16 cellular contexts compared by ENCODE assay signal in genomic region chr10:131998845-131999681, GRCh38. TPM values are rescaled to one million over a fixed set of nuclear protein-coding genes. Genes with fewer than 3 reads are reported as not detected.
DNase-seq lines count a peak whose midpoint lies in the region; ATAC-seq and TF ChIP-seq lines count a peak whose summit lies in the region.
"Had no signal": no experiment of that assay in that cellular context is flagged by ENCODE, and none has a peak within 500 bp of the region (broad histone marks: within the 10 kb centered on the region; RNA-seq: fewer than 3 reads in every experiment).

No MANE protein-coding gene starts in this region.

- peak overlapping the region; percentile 30 for H4K8ac ChIP-seq in trophoblast cell (ENCODE audit: low read depth, low read length)

- H3K79me1 ChIP-seq in trophoblast cell (ENCODE audit: low read length): peaks cover 21% of the 10 kb centered on the region

- WGBS in esophagus, 2 donors: 90 to 93% methylated on average over 17 to 18 of the region's 18 CpGs
- WGBS in trophoblast cell (ENCODE audit: extremely low coverage, insufficient coverage, insufficient read length): no CpG with 5 or more reads among the region's 18 CpGs

- H3K9ac ChIP-seq in NT2/D1 (ENCODE audit: insufficient read length, low read depth) (peak overlapping the region; percentile 18), trophoblast cell (ENCODE audit: low read length) (no peak overlapping the region)

- H3K4ac ChIP-seq in trophoblast cell (ENCODE audit: low read depth, low read length): peak overlapping the region; percentile 43

- peak overlapping the region; percentile 77 for H2BK120ac ChIP-seq in trophoblast cell (ENCODE audit: insufficient read depth, low read length, poor library complexity)

- H2BK12ac ChIP-seq in trophoblast cell (ENCODE audit: low read length): peak overlapping the region; percentile 72

- ATAC-seq in left lobe of liver: no peak
- ATAC-seq: activated CD8-positive, alpha-beta T cell treated with anti-CD3 and anti-CD28 coated beads, Interleukin-2, amount 10 ng/mL, durations not matched to agents 7 days and 5 days; natural killer cell treated with Interleukin-12 subunit alpha and Interleukin-12 subunit beta and Interleukin-15 and Interleukin-18, amount 100 ng/mL, for 72 hours had no signal

- intact Hi-C loops in vagina (cut with DNase I): no loop called here

- H3K4me2 ChIP-seq in trophoblast cell (ENCODE audit: low read length): no peak overlapping the region

- DNase-seq in NT2/D1 (ENCODE audit: low read depth, low spot score): no peak
- no peak for DNase-seq in trophoblast cell
- DNase-seq in vagina (ENCODE audit: extremely low spot score in 2 of 2): no peak
- DNase-seq in DMS 273 (lab: John Stamatoyannopoulos, UW; ENCODE audit: unreplicated experiment): no peak
- DNase-seq in left lobe of liver (ENCODE audit: low spot score): no peak
- no peak for DNase-seq in NCI-H526 treated with DMSO at 0.1 percent for 48 hours (lab: John Stamatoyannopoulos, UW)
- DNase-seq: activated CD4-positive, CD25-positive, alpha-beta regulatory T cell; activated CD8-positive, alpha-beta T cell treated with anti-CD3 and anti-CD28 coated beads, Interleukin-2, amount 10 ng/mL, durations not matched to agents 7 days and 5 days; activated naive CD4-positive, alpha-beta T cell treated with anti-CD3 and anti-CD28 coated beads, Interleukin-2, amount 50 U/mL, for 16 hours; activated T-cell treated with anti-CD3 and anti-CD28 coated beads, Interleukin-2, amount 50 U/mL, for 24 hours; NCI-H187; NCI-H2227 treated with DMSO at 0.1 percent for 48 hours; NCI-H82; substantia nigra had no signal

- H3K14ac ChIP-seq in trophoblast cell (ENCODE audit: low read length): peak overlapping the region; percentile 52

- H3K36me3 ChIP-seq in NT2/D1 (ENCODE audit: insufficient read depth, insufficient read length, low read length): no peaks in the 10 kb centered on the region
- H3K36me3 ChIP-seq in esophagus (ENCODE audit: control insufficient read depth in 2 of 2, insufficient read depth in 2 of 2, low read length in 1 of 2): no peaks in the 10 kb centered on the region
- H3K36me3 ChIP-seq in trophoblast cell (ENCODE audit: control insufficient read depth in 1 of 2, insufficient read depth in 2 of 2, low read length in 2 of 2): no peaks in the 10 kb centered on the region
- no peaks in the 10 kb centered on the region for H3K36me3 ChIP-seq in vagina

- H3K9me3 ChIP-seq in NT2/D1 (ENCODE audit: insufficient read depth, low read length) (no peaks in the 10 kb centered on the region), esophagus (ENCODE audit: control insufficient read depth in 2 of 2, insufficient read depth in 1 of 2, low read depth in 1 of 2, low read length in 1 of 2) (no peaks in the 10 kb centered on the region), trophoblast cell (ENCODE audit: insufficient read depth, low read depth, low read length) (peaks cover 4% of the 10 kb centered on the region), vagina (no peaks in the 10 kb centered on the region)

- peak overlapping the region; percentile 15 for H3K18ac ChIP-seq in trophoblast cell (ENCODE audit: low read length)

- peak overlapping the region; percentile 55 for H2BK5ac ChIP-seq in trophoblast cell (ENCODE audit: low read depth, low read length, poor library complexity)

- H3K4me3 ChIP-seq in NT2/D1 (ENCODE audit: insufficient read length, low read depth): no peak overlapping the region
- H3K4me3 ChIP-seq in esophagus (ENCODE audit: low read depth in 1 of 2, low read length in 2 of 2): no peak overlapping the region
- H3K4me3 ChIP-seq in trophoblast cell (ENCODE audit: low read depth, low read length): no peak overlapping the region
- H3K4me3 ChIP-seq in vagina: no peak overlapping the region

- no peaks in the 10 kb centered on the region for H3K79me2 ChIP-seq in trophoblast cell (ENCODE audit: control insufficient read depth, insufficient read depth, low read length, poor library complexity)

- H3K27ac ChIP-seq in esophagus (ENCODE audit: low read depth in 2 of 2, low read length in 1 of 2): peak overlapping the region; percentile 81 to 82
- peak overlapping the region; percentile 54 for H3K27ac ChIP-seq in trophoblast cell (ENCODE audit: low read depth, low read length)
- H3K27ac ChIP-seq in vagina: peak overlapping the region; percentile 78

- TF ChIP-seq POLR2A in vagina (IDR thresholded peaks at IDR 0.05): no peak

- H2AK5ac ChIP-seq in trophoblast cell (ENCODE audit: low read length): peak overlapping the region; percentile 24

- H4K12ac ChIP-seq in trophoblast cell (ENCODE audit: low read depth, low read length): no peak overlapping the region

- H3K4me1 ChIP-seq in NT2/D1 (ENCODE audit: insufficient read depth, insufficient read length) (peaks cover 20% of the 10 kb centered on the region), esophagus (ENCODE audit: control insufficient read depth in 2 of 2, insufficient read depth in 2 of 2, low read length in 1 of 2) (peaks cover 4 to 12% of the 10 kb centered on the region in 2 donors), trophoblast cell (ENCODE audit: control insufficient read depth in 1 of 2, insufficient read depth in 2 of 2, low read length in 2 of 2) (peaks cover 19 to 20% of the 10 kb centered on the region in 2 experiments), vagina (peaks cover 25% of the 10 kb centered on the region)

- H4K91ac ChIP-seq in trophoblast cell (ENCODE audit: low read depth, low read length): peak overlapping the region; percentile 47

- TF ChIP-seq CTCF in vagina (IDR thresholded peaks at IDR 0.05): no peak

- H3K23ac ChIP-seq in trophoblast cell (ENCODE audit: low read length): no peak overlapping the region

- H3K27me3 ChIP-seq in NT2/D1 (ENCODE audit: insufficient read depth, insufficient read length): no peaks in the 10 kb centered on the region
- no peaks in the 10 kb centered on the region for H3K27me3 ChIP-seq in esophagus (ENCODE audit: control insufficient read depth in 1 of 2, insufficient read depth in 2 of 2, low read length in 2 of 2)
- no peaks in the 10 kb centered on the region for H3K27me3 ChIP-seq in trophoblast cell (ENCODE audit: insufficient read depth, low read length)
- H3K27me3 ChIP-seq in vagina: no peaks in the 10 kb centered on the region

- peak overlapping the region; percentile 6 for H2AFZ ChIP-seq in trophoblast cell (ENCODE audit: insufficient read depth, low read length, poor library complexity)

RNA-seq across cellular contexts. Expression of gene BNIP3, which starts 17.3 kb away (rescaled TPM):
- polyA plus RNA-seq in esophagus: 10 to 100 TPM; 17.4 to 23.9 TPM
- 237 and 248 TPM in 2 replicates for polyA plus RNA-seq in trophoblast cell (2013)
- total RNA-seq in vagina: 40.8 TPM
- 90.4 TPM for total RNA-seq in left lobe of liver
